ENCODE assay signal across 15 cellular contexts in genomic region chr1:37430074-37430985, GRCh38. TPM values are rescaled to one million over a fixed set of nuclear protein-coding genes. Genes with fewer than 3 reads are reported as not detected.
DNase-seq lines count a peak whose midpoint lies in the region; ATAC-seq and TF ChIP-seq lines count a peak whose summit lies in the region.
"Had no signal": no experiment of that assay in that cellular context is flagged by ENCODE, and none has a peak within 500 bp of the region (broad histone marks: within the 10 kb centered on the region; RNA-seq: fewer than 3 reads in every experiment).

No MANE protein-coding gene starts in this region.

- CTCF ChIA-PET in WTC11 (lab: Charles Lee), result interaction anchor here (1.4 to 1.5 kb wide), 2 partner anchors 35 to 39 kb away, joined by 3 to 4 read pairs; no protein-coding TSS in a partner anchor

- H3K4me1 Mint-ChIP-seq in WTC11, result peaks cover 13% of the 10 kb centered on the region
- H3K4me1 Mint-ChIP-seq in neural crest cell, result no peaks in the 10 kb centered on the region
- H3K4me1 Mint-ChIP-seq: B cell had no signal

- H3K36me3 Mint-ChIP-seq in WTC11 (no peaks in the 10 kb centered on the region), neural crest cell (ENCODE audit: low read depth) (no peaks in the 10 kb centered on the region)

- peak; percentile 46 for DNase-seq in cardiac septum (ENCODE audit: low spot score)
- DNase-seq in Right ventricle myocardium inferior (ENCODE audit: missing footprints), result no peak
- DNase-seq in WTC11 (ENCODE audit: low spot score), result no peak
- no peak for DNase-seq in neural crest cell (ENCODE audit: low read depth, low spot score)
- DNase-seq in AG08395 (ENCODE audit: low spot score), result no peak
- no peak for DNase-seq in NCI-H1092 treated with DMSO at 0.1 percent for 48 hours (lab: John Stamatoyannopoulos, UW)
- DNase-seq: 8988T; ACHN; C1 segment of cervical spinal cord; CD4-positive, alpha-beta T cell; COR-L47; DND-41; GDM1 had no signal

- H3K27ac Mint-ChIP-seq in WTC11, result no peak overlapping the region
- H3K27ac Mint-ChIP-seq in neural crest cell (ENCODE audit: unreplicated experiment), result peak overlapping the region; percentile 73
- H3K27ac Mint-ChIP-seq: B cell; CD4-positive, alpha-beta T cell had no signal

- no peak overlapping the region for H3K4me3 Mint-ChIP-seq in WTC11
- no peak overlapping the region for H3K4me3 Mint-ChIP-seq in neural crest cell
- H3K4me3 Mint-ChIP-seq: B cell; CD4-positive, alpha-beta T cell had no signal

- intact Hi-C loops in cardiac septum (cut with DNase I) (loop anchor here (5.0 to 10.0 kb wide), 2 partner anchors 853 to 916 kb away; no protein-coding TSS in a partner anchor), Right ventricle myocardium inferior (cut with DNase I) (loop anchor here (5.0 kb wide), 2 partner anchors 728 to 853 kb away; no protein-coding TSS in a partner anchor)

- H3K27me3 Mint-ChIP-seq in WTC11 (ENCODE audit: low read depth) (no peaks in the 10 kb centered on the region), neural crest cell (ENCODE audit: low read depth) (peaks cover 42% of the 10 kb centered on the region)

- ATAC-seq in Right ventricle myocardium inferior (no peak), WTC11 (no peak), HG02610 (IDR thresholded peaks at IDR 0.05; ENCODE audit: unreplicated experiment) (no peak)

- POLR2A ChIA-PET in WTC11 (lab: Charles Lee), result no interaction called here

- no peaks in the 10 kb centered on the region for H3K9me3 Mint-ChIP-seq in WTC11
- H3K9me3 Mint-ChIP-seq in neural crest cell, result no peaks in the 10 kb centered on the region
- H3K9me3 Mint-ChIP-seq: CD4-positive, alpha-beta T cell had no signal

- TF ChIP-seq CTCF in WTC11 (IDR thresholded peaks at IDR 0.05) (no peak), neural crest cell (conservative IDR thresholded peaks at IDR 0.05) (no peak)

TF ChIP-seq in WTC11, 78 proteins besides CTCF, POLR2A, EP300 and RAD21:
- TF ChIP-seq PRRX2 (CRISPR knock-in tag; IDR thresholded peaks at IDR 0.05), result no peak
- TF ChIP-seq, protein P1, sequence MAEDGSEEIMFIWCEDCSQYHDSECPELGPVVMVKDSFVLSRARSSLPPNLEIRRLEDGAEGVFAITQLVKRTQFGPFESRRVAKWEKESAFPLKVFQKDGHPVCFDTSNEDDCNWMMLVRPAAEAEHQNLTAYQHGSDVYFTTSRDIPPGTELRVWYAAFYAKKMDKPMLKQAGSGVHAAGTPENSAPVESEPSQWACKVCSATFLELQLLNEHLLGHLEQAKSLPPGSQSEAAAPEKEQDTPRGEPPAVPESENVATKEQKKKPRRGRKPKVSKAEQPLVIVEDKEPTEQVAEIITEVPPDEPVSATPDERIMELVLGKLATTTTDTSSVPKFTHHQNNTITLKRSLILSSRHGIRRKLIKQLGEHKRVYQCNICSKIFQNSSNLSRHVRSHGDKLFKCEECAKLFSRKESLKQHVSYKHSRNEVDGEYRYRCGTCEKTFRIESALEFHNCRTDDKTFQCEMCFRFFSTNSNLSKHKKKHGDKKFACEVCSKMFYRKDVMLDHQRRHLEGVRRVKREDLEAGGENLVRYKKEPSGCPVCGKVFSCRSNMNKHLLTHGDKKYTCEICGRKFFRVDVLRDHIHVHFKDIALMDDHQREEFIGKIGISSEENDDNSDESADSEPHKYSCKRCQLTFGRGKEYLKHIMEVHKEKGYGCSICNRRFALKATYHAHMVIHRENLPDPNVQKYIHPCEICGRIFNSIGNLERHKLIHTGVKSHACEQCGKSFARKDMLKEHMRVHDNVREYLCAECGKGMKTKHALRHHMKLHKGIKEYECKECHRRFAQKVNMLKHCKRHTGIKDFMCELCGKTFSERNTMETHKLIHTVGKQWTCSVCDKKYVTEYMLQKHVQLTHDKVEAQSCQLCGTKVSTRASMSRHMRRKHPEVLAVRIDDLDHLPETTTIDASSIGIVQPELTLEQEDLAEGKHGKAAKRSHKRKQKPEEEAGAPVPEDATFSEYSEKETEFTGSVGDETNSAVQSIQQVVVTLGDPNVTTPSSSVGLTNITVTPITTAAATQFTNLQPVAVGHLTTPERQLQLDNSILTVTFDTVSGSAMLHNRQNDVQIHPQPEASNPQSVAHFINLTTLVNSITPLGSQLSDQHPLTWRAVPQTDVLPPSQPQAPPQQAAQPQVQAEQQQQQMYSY (CRISPR knock-in tag; IDR thresholded peaks at IDR 0.05), result peak; percentile 57

RNA-seq across cellular contexts. Expression of gene ZC3H12A, which starts 44.0 kb away (rescaled TPM):
- total RNA-seq in cardiac septum, result 3.3 TPM
- total RNA-seq in Right ventricle myocardium inferior, result 4.3 TPM
- total RNA-seq in WTC11 (2021), result 8.4 to 10.9 TPM (median 9.6 TPM) in 3 replicates
- 3.0 and 3.6 TPM in 2 replicates for total RNA-seq in neural crest cell
